In genomic region chr3:175988401-175988800, GRCh38 we compare ENCODE assay signal across 15 cellular contexts.
A peak's percentile ranks its signal among the peaks of the same experiment; 100 is the strongest.
DNase-seq lines count a peak whose midpoint lies in the region; ATAC-seq and TF ChIP-seq lines count a peak whose summit lies in the region.
"Had no signal": no experiment of that assay in that cellular context is flagged by ENCODE, and none has a peak within 500 bp of the region (broad histone marks: within the 10 kb centered on the region; RNA-seq: fewer than 3 reads in every experiment).

No MANE protein-coding gene starts in this region.

- H3F3A ChIP-seq in GM23248 (ENCODE audit: insufficient read depth) = no peaks in the 10 kb centered on the region

- intact Hi-C loops in body of pancreas (cut with DNase I) = no loop called here

- DNase-seq in AG10803 (ENCODE audit: low read depth) = peak; percentile 40
- DNase-seq in GM23248 = peak; percentile 5
- peak; percentile 8 for DNase-seq in astrocyte of the hippocampus (ENCODE audit: low read depth, low spot score)
- peak; percentile 0 for DNase-seq in fibroblast of pulmonary artery (ENCODE audit: low read depth)
- DNase-seq in body of pancreas = no peak
- no peak for DNase-seq in NCI-H2227 treated with DMSO at 0.1 percent for 48 hours (lab: John Stamatoyannopoulos, UW)
- DNase-seq: 8988T; C1 segment of cervical spinal cord; CD4-positive, alpha-beta T cell; DND-41; GF-D8 had no signal

- TF ChIP-seq POLR2A in body of pancreas (IDR thresholded peaks at IDR 0.05) = no peak

- in situ Hi-C loops in GM23248 (cut with MboI) = no loop called here

- H3K36me3 ChIP-seq in GM23248 (ENCODE audit: low read depth) (no peaks in the 10 kb centered on the region), body of pancreas (replicated peaks in 1 of 2; ENCODE audit: insufficient read depth in 1 of 2, low read depth in 2 of 2) (no peaks in the 10 kb centered on the region)

- no peaks in the 10 kb centered on the region for H4K20me1 ChIP-seq in GM23248 (ENCODE audit: insufficient read depth)

- no peaks in the 10 kb centered on the region for H3K9me2 ChIP-seq in GM23248 (ENCODE audit: insufficient read depth)

- no peak overlapping the region for H3K4me3 ChIP-seq in AG10803 (ENCODE audit: low read length)
- no peak overlapping the region for H3K4me3 ChIP-seq in GM23248
- no peak overlapping the region for H3K4me3 ChIP-seq in fibroblast of pulmonary artery (replicated peaks; ENCODE audit: low read depth, low read length)
- no peak overlapping the region for H3K4me3 ChIP-seq in body of pancreas

- no peak for TF ChIP-seq CTCF in AG10803 (conservative IDR thresholded peaks at IDR 0.05; ENCODE audit: low read length)
- no peak for TF ChIP-seq CTCF in fibroblast of pulmonary artery (IDR thresholded peaks at IDR 0.05; ENCODE audit: low read length, missing control alignments)
- TF ChIP-seq CTCF in body of pancreas (IDR thresholded peaks at IDR 0.05) = no peak

- H3K27ac ChIP-seq in GM23248 (no peak overlapping the region), body of pancreas (no peak overlapping the region)
- H3K27ac ChIP-seq: HL-60 had no signal

- H3K4me1 ChIP-seq in GM23248 (ENCODE audit: insufficient read depth) (no peaks in the 10 kb centered on the region), body of pancreas (no peaks in the 10 kb centered on the region)

- H3K9me3 ChIP-seq in GM23248 (ENCODE audit: low read depth) (no peaks in the 10 kb centered on the region), body of pancreas (peaks cover 0 to 2% (median 0%) of the 10 kb centered on the region in 3 donors)

- no peak overlapping the region for H3K4me2 ChIP-seq in GM23248 (ENCODE audit: unreplicated experiment)

- no peaks in the 10 kb centered on the region for H3K79me2 ChIP-seq in GM23248 (ENCODE audit: insufficient read depth)

- 11 to 12% methylated on average over 1 of the region's 1 CpG for WGBS in GM23248 (ENCODE audit: low coverage in 1 of 2, low lambda C conversion rate in 2 of 2, missing lambda C conversion rate in 2 of 2), 2 experiments
- 62 to 77% methylated on average over 1 of the region's 1 CpG for WGBS in body of pancreas, 2 donors

- H3K9ac ChIP-seq in GM23248 = no peak overlapping the region

- ATAC-seq in HG02763 (IDR thresholded peaks at IDR 0.05; ENCODE audit: unreplicated experiment) = no peak
- ATAC-seq in HG03025 (IDR thresholded peaks at IDR 0.05; ENCODE audit: low FRiP score, unreplicated experiment) = no peak
- ATAC-seq in body of pancreas = no peak
- ATAC-seq: HCT116 had no signal

- H3K27me3 ChIP-seq in GM23248 (replicated peaks; ENCODE audit: insufficient read depth) (no peaks in the 10 kb centered on the region), body of pancreas (no peaks in the 10 kb centered on the region)

- H2AFZ ChIP-seq in GM23248 = no peak overlapping the region

Comparison
In these comparisons a context has a peak if more than half of its experiments do, and no peak if none do; other contexts are left out.
1. DNase-seq: peak in AG10803 (single experiment), GM23248 (single experiment), astrocyte of the hippocampus (single experiment) and fibroblast of pulmonary artery (single experiment); none in body of pancreas (0 of 4) and NCI-H2227 treated with DMSO at 0.1 percent for 48 hours (single experiment).